ENCODE assay signal across 1 cellular context in genomic region chr7:76425156-76425555, GRCh38.
TF ChIP-seq lines count a peak whose summit lies in the region.

No MANE protein-coding gene starts in this region.

TF ChIP-seq in H1, 55 proteins besides CTCF, POLR2A, EP300 and RAD21:
- TF ChIP-seq SAP30 (IDR thresholded peaks at IDR 0.05; ENCODE audit: insufficient read depth, insufficient replicate concordance, low read length) (no peak), CHD1 (IDR thresholded peaks at IDR 0.05; ENCODE audit: low read depth, low read length) (no peak), KDM1A (IDR thresholded peaks at IDR 0.05; ENCODE audit: borderline replicate concordance, low read length) (no peak), SP4 (IDR thresholded peaks at IDR 0.05; ENCODE audit: low read length) (no peak), FOSL1 (IDR thresholded peaks at IDR 0.05; ENCODE audit: insufficient read depth, low read depth, low read length) (no peak), SIRT6 (IDR thresholded peaks at IDR 0.05; ENCODE audit: low read length) (no peak), ASH2L (IDR thresholded peaks at IDR 0.05; ENCODE audit: low read length) (no peak), SP1 (IDR thresholded peaks at IDR 0.05; ENCODE audit: low read depth, low read length) (no peak), USF2 (IDR thresholded peaks at IDR 0.05; ENCODE audit: low read length) (no peak), RNF2 (IDR thresholded peaks at IDR 0.05; ENCODE audit: borderline replicate concordance, low read depth, low read length, missing control alignments, poor library complexity, severe bottlenecking) (no peak), KDM4A (IDR thresholded peaks at IDR 0.05; ENCODE audit: low read depth, low read length, severe bottlenecking) (no peak), CEBPB (IDR thresholded peaks at IDR 0.05; ENCODE audit: low read depth, low read length) (no peak), MAFK (IDR thresholded peaks at IDR 0.05; ENCODE audit: low read depth, low read length) (no peak), BACH1 (IDR thresholded peaks at IDR 0.05; ENCODE audit: low read length) (no peak), RFX5 (IDR thresholded peaks at IDR 0.05; ENCODE audit: borderline replicate concordance, low read depth, low read length) (no peak), BCL11A (IDR thresholded peaks at IDR 0.05; ENCODE audit: low read depth in 2 of 2, low read length in 2 of 2) (no peak), CBX5 (IDR thresholded peaks at IDR 0.05; ENCODE audit: low read depth, low read length) (no peak), EZH2 (IDR thresholded peaks at IDR 0.05; ENCODE audit: low read depth, low read length, severe bottlenecking) (no peak)
- TF ChIP-seq, protein P1, sequence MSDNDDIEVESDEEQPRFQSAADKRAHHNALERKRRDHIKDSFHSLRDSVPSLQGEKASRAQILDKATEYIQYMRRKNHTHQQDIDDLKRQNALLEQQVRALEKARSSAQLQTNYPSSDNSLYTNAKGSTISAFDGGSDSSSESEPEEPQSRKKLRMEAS (IDR thresholded peaks at IDR 0.05), result no peak
- TF ChIP-seq, protein P2, sequence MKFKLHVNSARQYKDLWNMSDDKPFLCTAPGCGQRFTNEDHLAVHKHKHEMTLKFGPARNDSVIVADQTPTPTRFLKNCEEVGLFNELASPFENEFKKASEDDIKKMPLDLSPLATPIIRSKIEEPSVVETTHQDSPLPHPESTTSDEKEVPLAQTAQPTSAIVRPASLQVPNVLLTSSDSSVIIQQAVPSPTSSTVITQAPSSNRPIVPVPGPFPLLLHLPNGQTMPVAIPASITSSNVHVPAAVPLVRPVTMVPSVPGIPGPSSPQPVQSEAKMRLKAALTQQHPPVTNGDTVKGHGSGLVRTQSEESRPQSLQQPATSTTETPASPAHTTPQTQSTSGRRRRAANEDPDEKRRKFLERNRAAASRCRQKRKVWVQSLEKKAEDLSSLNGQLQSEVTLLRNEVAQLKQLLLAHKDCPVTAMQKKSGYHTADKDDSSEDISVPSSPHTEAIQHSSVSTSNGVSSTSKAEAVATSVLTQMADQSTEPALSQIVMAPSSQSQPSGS (IDR thresholded peaks at IDR 0.05; ENCODE audit: low read length), result no peak
